ENCODE assay signal across 8 cellular contexts in genomic region chr14:99793213-99794155, GRCh38. TPM values are rescaled to one million over a fixed set of nuclear protein-coding genes. Genes with fewer than 3 reads are reported as not detected.
A peak's percentile ranks its signal among the peaks of the same experiment; 100 is the strongest.
DNase-seq lines count a peak whose midpoint lies in the region; ATAC-seq, FAIRE-seq and TF ChIP-seq lines count a peak whose summit lies in the region.

TSS of gene EML1 (plus strand) at chr14:99793413. CDS start at chr14:99793477, 64 bp downstream.

- peak; percentile 32 for TF ChIP-seq CTCF in GM13977 (IDR thresholded peaks at IDR 0.05; ENCODE audit: extremely low read depth, insufficient read depth, missing control alignments)
- TF ChIP-seq CTCF in kidney (IDR thresholded peaks at IDR 0.05; ENCODE audit: borderline replicate concordance, extremely low read depth, insufficient read depth), result peak; percentile 11

- H3K27me3 Mint-ChIP-seq in activated CD4-positive, alpha-beta T cell treated with anti-CD3 and anti-CD28 coated beads for 36 hours, result peaks cover 23% of the 10 kb centered on the region

- no peaks in the 10 kb centered on the region for H3K36me3 Mint-ChIP-seq in activated CD4-positive, alpha-beta T cell treated with anti-CD3 and anti-CD28 coated beads for 36 hours (ENCODE audit: low read depth)

- POLR2A ChIA-PET in activated CD4-positive, alpha-beta T cell treated with anti-CD3 and anti-CD28 coated beads for 36 hours (lab: Charles Lee), result no interaction called here

- H3K4me1 ChIP-seq in kidney (ENCODE audit: control insufficient read depth in 1 of 2, insufficient read depth in 1 of 2, low read depth in 1 of 2, low read length in 2 of 2), result peaks cover 0 to 11% of the 10 kb centered on the region in 2 donors

- DNase-seq in GM13977 (ENCODE audit: low spot score) (peak; percentile 98), NCI-H1694 treated with DMSO at 0.1 percent for 48 hours (lab: John Stamatoyannopoulos, UW) (peak; percentile 85), cerebellum (ENCODE audit: low spot score) (peak; percentile 91), kidney (peak; percentile 95), NK-92 (lab: John Stamatoyannopoulos, UW; ENCODE audit: unreplicated experiment) (no peak)
- peak; percentile 86 for DNase-seq in activated CD4-positive, alpha-beta T cell treated with anti-CD3 and anti-CD28 coated beads for 36 hours
- DNase-seq in stimulated activated CD4-positive, alpha-beta T cell treated with anti-CD3 and anti-CD28 coated beads, Interleukin-15, amount 100 ng/mL, for 1 hour (ENCODE audit: low read depth in 1 of 2, low spot score in 1 of 2), result peak; percentile 54 to 67

- peak within 1 kb of the TSS; percentile 66 to 70 for H3K4me3 ChIP-seq in kidney (ENCODE audit: low read length in 2 of 2)

- CTCF ChIA-PET in activated CD4-positive, alpha-beta T cell treated with anti-CD3 and anti-CD28 coated beads for 36 hours (lab: Charles Lee), result no interaction called here

- H3K4me3 Mint-ChIP-seq in activated CD4-positive, alpha-beta T cell treated with anti-CD3 and anti-CD28 coated beads for 36 hours, result peak within 1 kb of the TSS; percentile 55

- in situ Hi-C loops in GM13977 (cut with MboI; ENCODE audit: low pct_unique_long_range_greater_than_20kb, low sequenced_read_pairs, unreplicated experiment), result no loop called here

- H3K9me3 ChIP-seq in kidney (ENCODE audit: control insufficient read depth in 1 of 2, low read length in 2 of 2), result no peaks in the 10 kb centered on the region

- no peaks in the 10 kb centered on the region for H3K9me3 Mint-ChIP-seq in activated CD4-positive, alpha-beta T cell treated with anti-CD3 and anti-CD28 coated beads for 36 hours (ENCODE audit: low read depth)

- FAIRE-seq in kidney (lab: Jason Lieb, UNC), result no peak

- peak; percentile 88 for ATAC-seq in HG02763 (IDR thresholded peaks at IDR 0.05; ENCODE audit: unreplicated experiment)
- peak; percentile 85 for ATAC-seq in activated CD4-positive, alpha-beta T cell treated with anti-CD3 and anti-CD28 coated beads for 36 hours

- no peaks in the 10 kb centered on the region for H3K36me3 ChIP-seq in kidney (ENCODE audit: control insufficient read depth in 1 of 2, insufficient read depth in 2 of 2, low read length in 2 of 2)

- intact Hi-C loops in activated CD4-positive, alpha-beta T cell treated with anti-CD3 and anti-CD28 coated beads for 36 hours (cut with DNase I, micrococcal nuclease), result loop anchor here in 1 of 2 experiments (1.0 to 10.0 kb wide), 7 partner anchors 27 to 361 kb away; partner anchors contain the start of genes CCDC85C, CCNK, CYP46A1 and DEGS2
- intact Hi-C loops in kidney (cut with DNase I), result no loop called here

- peaks cover 34% of the 10 kb centered on the region for H3K4me1 Mint-ChIP-seq in activated CD4-positive, alpha-beta T cell treated with anti-CD3 and anti-CD28 coated beads for 36 hours

- peak within 1 kb of the TSS; percentile 32 for H3K27ac Mint-ChIP-seq in activated CD4-positive, alpha-beta T cell treated with anti-CD3 and anti-CD28 coated beads for 36 hours

- H3K9ac ChIP-seq in kidney (ENCODE audit: low read length in 2 of 2), result peak within 1 kb of the TSS; percentile 35 to 71

- H3K27ac ChIP-seq in kidney (ENCODE audit: low read depth in 2 of 2, low read length in 2 of 2), result peak within 1 kb of the TSS; percentile 63 to 73

RNA-seq across cellular contexts. Expression of gene EML1, which starts in this region (rescaled TPM):
- total RNA-seq in activated CD4-positive, alpha-beta T cell treated with anti-CD3 and anti-CD28 coated beads for 36 hours, result 1 to 10 TPM; 1.7 TPM
- total RNA-seq in cerebellum, result 26.8 TPM
- 35.9 TPM for total RNA-seq in kidney
- 7.9 TPM for polyA plus RNA-seq in kidney (ENCODE audit: insufficient read depth, low read depth, low replicate concordance)

Comparison
In these comparisons a context has a peak if more than half of its experiments do, and no peak if none do; other contexts are left out.
1. RNA of gene EML1 (total RNA-seq): 35.9 TPM in kidney (single experiment) and 26.8 TPM in cerebellum (single experiment); 1.7 TPM in activated CD4-positive, alpha-beta T cell treated with anti-CD3 and anti-CD28 coated beads for 36 hours; every median in the first group is over 10 times any median in the second.